1 cellular context compared by ENCODE assay signal in genomic region chr7:154903083-154903731, GRCh38.
TF ChIP-seq lines count a peak whose summit lies in the region.

No MANE protein-coding gene starts in this region.

TF ChIP-seq in H1, 55 proteins besides CTCF, POLR2A, EP300 and RAD21 (continued from another document):
- TF ChIP-seq EGR1 (IDR thresholded peaks at IDR 0.05; ENCODE audit: borderline replicate concordance, low read depth, low read length) (no peak), TEAD4 (IDR thresholded peaks at IDR 0.05; ENCODE audit: low read depth, low read length) (no peak), GABPA (IDR thresholded peaks at IDR 0.05; ENCODE audit: borderline replicate concordance, insufficient read depth, low read length) (no peak), KDM4A (IDR thresholded peaks at IDR 0.05; ENCODE audit: low read depth, low read length, severe bottlenecking) (no peak), JUN (IDR thresholded peaks at IDR 0.05; ENCODE audit: low read depth, low read length) (no peak), NRF1 (IDR thresholded peaks at IDR 0.05; ENCODE audit: low read depth, low read length) (no peak), SIN3A (conservative IDR thresholded peaks at IDR 0.05 in 1 of 2, IDR thresholded peaks at IDR 0.05 in 1 of 2; ENCODE audit: low read depth in 1 of 2, low read length in 2 of 2) (no peak)
